Comparison of ENCODE assay signal across 34 cellular contexts in the genomic region with DNA sequence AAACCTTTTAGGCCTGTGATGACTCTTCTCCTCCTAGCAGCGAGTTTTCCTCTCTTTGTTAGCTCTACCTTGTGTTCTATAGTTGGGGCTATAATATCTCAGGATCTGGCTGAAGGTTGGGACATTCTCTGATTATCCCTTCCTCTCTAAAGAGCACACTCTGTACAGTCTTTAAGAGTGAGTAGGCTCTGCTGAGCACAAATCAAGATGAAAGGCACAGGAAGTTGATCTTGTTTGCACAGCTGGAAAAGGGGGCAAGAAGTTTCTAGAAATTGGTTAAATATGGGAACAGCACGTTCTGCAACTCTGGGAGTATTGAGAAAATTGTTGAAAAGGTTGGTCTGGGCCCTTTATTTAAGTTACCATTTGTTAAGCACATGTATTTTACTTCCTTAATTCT.
DNase-seq lines count a peak whose midpoint lies in the region; ATAC-seq and TF ChIP-seq lines count a peak whose summit lies in the region.
"Had no signal": no experiment of that assay in that cellular context is flagged by ENCODE, and none has a peak within 500 bp of the region (broad histone marks: within the 10 kb centered on the region; RNA-seq: fewer than 3 reads in every experiment).

No MANE protein-coding gene starts in this region.

- H3K27me3 ChIP-seq in SK-N-SH (ENCODE audit: insufficient read depth), result no peaks in the 10 kb centered on the region
- H3K27me3 ChIP-seq: dorsolateral prefrontal cortex, esophagus muscularis mucosa, gastroesophageal sphincter, neutrophil, sigmoid colon, transverse colon had no signal

- H3K9me3 ChIP-seq in SK-N-SH, result no peaks in the 10 kb centered on the region
- H3K9me3 ChIP-seq: Caco-2, esophagus muscularis mucosa, gastroesophageal sphincter, neutrophil, prostate gland, transverse colon had no signal

- peaks cover 7% of the 10 kb centered on the region for H3K9me3 Mint-ChIP-seq in activated naive CD8-positive, alpha-beta T cell treated with anti-CD3 and anti-CD28 coated beads, Interleukin-2, amount 50 U/mL, for 24 hours

- H3K4me3 ChIP-seq in SK-N-SH (ENCODE audit: low read depth in 2 of 2, low read length in 1 of 2), result no peak overlapping the region
- H3K4me3 ChIP-seq: dorsolateral prefrontal cortex, esophagus muscularis mucosa, gastroesophageal sphincter, prostate gland, sigmoid colon, transverse colon had no signal

- no peaks in the 10 kb centered on the region for H3K36me3 ChIP-seq in SK-N-SH (replicated peaks in 1 of 2; ENCODE audit: control insufficient read depth in 1 of 2, insufficient read depth in 2 of 2, low read length in 1 of 2)
- H3K36me3 ChIP-seq: esophagus muscularis mucosa, gastroesophageal sphincter, neutrophil, prostate gland, sigmoid colon, transverse colon had no signal

- 0 out of 2 replicates have a peak, but pooled peaks cover 3% of the 10 kb centered on the region for H3K9me2 ChIP-seq in SK-N-SH

- no peaks in the 10 kb centered on the region for H3K27me3 Mint-ChIP-seq in activated naive CD8-positive, alpha-beta T cell treated with anti-CD3 and anti-CD28 coated beads, Interleukin-2, amount 50 U/mL, for 24 hours
- H3K27me3 Mint-ChIP-seq: activated naive CD8-positive, alpha-beta T cell; activated T-cell treated with anti-CD3 and anti-CD28 coated beads, Interleukin-2, amount 50 U/mL, for 24 hours had no signal

- no peak for TF ChIP-seq CTCF in SK-N-SH (IDR thresholded peaks at IDR 0.05)

- DNase-seq in SK-N-SH (no peak), fibroblast of gingiva (ENCODE audit: low read depth) (peak; percentile 21), left kidney (ENCODE audit: low read depth, low spot score) (peak; percentile 31), amygdala (lab: John Stamatoyannopoulos, UW) (no peak)
- no peak for DNase-seq in activated naive CD8-positive, alpha-beta T cell treated with anti-CD3 and anti-CD28 coated beads, Interleukin-2, amount 50 U/mL, for 24 hours
- DNase-seq: activated CD4-positive, alpha-beta T cell treated with anti-CD3 and anti-CD28 coated beads, Interleukin-2, amount 50 U/mL, for 1 hour; activated effector memory CD4-positive, alpha-beta T cell treated with anti-CD3 and anti-CD28 coated beads, Interleukin-2, amount 50 U/mL, for 16 hours; activated T-cell treated with anti-CD3 and anti-CD28 coated beads, Interleukin-2, amount 50 U/mL, for 24 hours; Caco-2; cerebellar nuclear complex; DMS53; dorsolateral prefrontal cortex; hippocampal formation; left colon; mesenchymal stem cell; NCI-H2107; NCI-H446; NCI-H748 treated with DMSO at 0.1 percent for 48 hours; SIG-M5; sigmoid colon; transverse colon had no signal

- 58% methylated on average over 2 of the region's 2 CpGs for WGBS in SK-N-SH (ENCODE audit: low lambda C conversion rate)

- POLR2A ChIA-PET in SK-N-SH (lab: Yijun Ruan, JAX), result no interaction called here

- H2AFZ ChIP-seq in SK-N-SH (ENCODE audit: low read depth), result 0 out of 2 replicates have a peak overlapping the region, but pooled peaks have one; percentile 3

- no peak overlapping the region for H3K4me3 Mint-ChIP-seq in activated naive CD8-positive, alpha-beta T cell treated with anti-CD3 and anti-CD28 coated beads, Interleukin-2, amount 50 U/mL, for 24 hours
- H3K4me3 Mint-ChIP-seq: activated naive CD8-positive, alpha-beta T cell; activated T-cell treated with anti-CD3 and anti-CD28 coated beads, Interleukin-2, amount 50 U/mL, for 24 hours; CD14-positive monocyte; stimulated activated effector memory CD8-positive, alpha-beta T cell treated with anti-CD3 and anti-CD28 coated beads, Interleukin-12 subunit alpha, Interleukin-12 subunit beta, amount 100 ng/mL, for 72 hours; WTC11 had no signal

- CTCF ChIA-PET in SK-N-SH (lab: Yijun Ruan, JAX), result no interaction called here

- TF ChIP-seq RAD21 in SK-N-SH (IDR thresholded peaks at IDR 0.05; ENCODE audit: low read length), result no peak

- H3F3A ChIP-seq in SK-N-SH (replicated peaks; ENCODE audit: insufficient read depth), result no peaks in the 10 kb centered on the region

- no peaks in the 10 kb centered on the region for H4K20me1 ChIP-seq in SK-N-SH (ENCODE audit: insufficient read depth)

- no peak overlapping the region for H3K9ac ChIP-seq in SK-N-SH

- ATAC-seq in SK-N-SH treated with all-trans-retinoic acid at 6 μM for 48 hours (no peak), HG03045 (IDR thresholded peaks at IDR 0.05; ENCODE audit: unreplicated experiment) (no peak), GM21576 (IDR thresholded peaks at IDR 0.05; ENCODE audit: unreplicated experiment) (no peak)
- ATAC-seq in activated naive CD8-positive, alpha-beta T cell treated with anti-CD3 and anti-CD28 coated beads, Interleukin-2, amount 50 U/mL, for 24 hours, result no peak
- ATAC-seq: gastroesophageal sphincter; HCT116; left colon; stimulated activated effector memory CD8-positive, alpha-beta T cell treated with anti-CD3 and anti-CD28 coated beads, Interleukin-12 subunit alpha, Interleukin-12 subunit beta, amount 100 ng/mL, for 72 hours; WTC11 had no signal

- no peak overlapping the region for H3K4me2 ChIP-seq in SK-N-SH

- no peak overlapping the region; a peak in 1 of 4 replicates for H3K27ac ChIP-seq in SK-N-SH (ENCODE audit: low read depth in 2 of 2, low read length in 1 of 2)
- H3K27ac ChIP-seq: 22Rv1, esophagus muscularis mucosa, gastroesophageal sphincter, neutrophil, prostate gland, sigmoid colon, transverse colon had no signal

- no peak overlapping the region for H3K27ac Mint-ChIP-seq in activated naive CD8-positive, alpha-beta T cell treated with anti-CD3 and anti-CD28 coated beads, Interleukin-2, amount 50 U/mL, for 24 hours
- H3K27ac Mint-ChIP-seq: activated naive CD8-positive, alpha-beta T cell; activated T-cell treated with anti-CD3 and anti-CD28 coated beads, Interleukin-2, amount 50 U/mL, for 24 hours; CD14-positive monocyte; stimulated activated effector memory CD8-positive, alpha-beta T cell treated with anti-CD3 and anti-CD28 coated beads, Interleukin-12 subunit alpha, Interleukin-12 subunit beta, amount 100 ng/mL, for 72 hours; WTC11 had no signal

- no peak for TF ChIP-seq EP300 in SK-N-SH (IDR thresholded peaks at IDR 0.05; ENCODE audit: borderline replicate concordance in 1 of 2, low read depth in 1 of 2, low read length in 1 of 2)

- H3K79me2 ChIP-seq in SK-N-SH (ENCODE audit: insufficient read depth), result no peaks in the 10 kb centered on the region

- H3K36me3 Mint-ChIP-seq in activated naive CD8-positive, alpha-beta T cell treated with anti-CD3 and anti-CD28 coated beads, Interleukin-2, amount 50 U/mL, for 24 hours (ENCODE audit: low read depth), result no peaks in the 10 kb centered on the region
- H3K36me3 Mint-ChIP-seq: activated naive CD8-positive, alpha-beta T cell; CD14-positive monocyte; stimulated activated effector memory CD8-positive, alpha-beta T cell treated with anti-CD3 and anti-CD28 coated beads, Interleukin-12 subunit alpha, Interleukin-12 subunit beta, amount 100 ng/mL, for 72 hours; WTC11 had no signal

- H3K4me1 Mint-ChIP-seq in activated naive CD8-positive, alpha-beta T cell treated with anti-CD3 and anti-CD28 coated beads, Interleukin-2, amount 50 U/mL, for 24 hours, result no peaks in the 10 kb centered on the region
- H3K4me1 Mint-ChIP-seq: CD14-positive monocyte; stimulated activated effector memory CD8-positive, alpha-beta T cell treated with anti-CD3 and anti-CD28 coated beads, Interleukin-12 subunit alpha, Interleukin-12 subunit beta, amount 100 ng/mL, for 72 hours; WTC11 had no signal

- H3K4me1 ChIP-seq in SK-N-SH (ENCODE audit: control insufficient read depth in 1 of 2, insufficient read depth in 2 of 2, low read depth in 1 of 2, low read length in 1 of 2), result peaks cover 0 to 5% of the 10 kb centered on the region in 2 experiments; a peak in 1 of 4 replicates
- H3K4me1 ChIP-seq: Caco-2, gastroesophageal sphincter, prostate gland, transverse colon had no signal

TF ChIP-seq in SK-N-SH, 30 proteins besides CTCF, POLR2A, EP300 and RAD21 (continues in another document):
- TF ChIP-seq YY1 (IDR thresholded peaks at IDR 0.05; ENCODE audit: low read depth) (no peak), JUND (IDR thresholded peaks at IDR 0.05) (no peak), RFX5 (IDR thresholded peaks at IDR 0.05; ENCODE audit: low read length) (no peak), EZH2phosphoT487 (IDR thresholded peaks at IDR 0.05; ENCODE audit: borderline replicate concordance, low read depth) (no peak)
- TF ChIP-seq, protein P1, sequence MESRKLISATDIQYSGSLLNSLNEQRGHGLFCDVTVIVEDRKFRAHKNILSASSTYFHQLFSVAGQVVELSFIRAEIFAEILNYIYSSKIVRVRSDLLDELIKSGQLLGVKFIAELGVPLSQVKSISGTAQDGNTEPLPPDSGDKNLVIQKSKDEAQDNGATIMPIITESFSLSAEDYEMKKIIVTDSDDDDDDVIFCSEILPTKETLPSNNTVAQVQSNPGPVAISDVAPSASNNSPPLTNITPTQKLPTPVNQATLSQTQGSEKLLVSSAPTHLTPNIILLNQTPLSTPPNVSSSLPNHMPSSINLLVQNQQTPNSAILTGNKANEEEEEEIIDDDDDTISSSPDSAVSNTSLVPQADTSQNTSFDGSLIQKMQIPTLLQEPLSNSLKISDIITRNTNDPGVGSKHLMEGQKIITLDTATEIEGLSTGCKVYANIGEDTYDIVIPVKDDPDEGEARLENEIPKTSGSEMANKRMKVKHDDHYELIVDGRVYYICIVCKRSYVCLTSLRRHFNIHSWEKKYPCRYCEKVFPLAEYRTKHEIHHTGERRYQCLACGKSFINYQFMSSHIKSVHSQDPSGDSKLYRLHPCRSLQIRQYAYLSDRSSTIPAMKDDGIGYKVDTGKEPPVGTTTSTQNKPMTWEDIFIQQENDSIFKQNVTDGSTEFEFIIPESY (IDR thresholded peaks at IDR 0.05; ENCODE audit: borderline replicate concordance, low read depth), result no peak

Comparison
In these comparisons a context has a peak if more than half of its experiments do, and no peak if none do; other contexts are left out.
1. DNase-seq: peak in fibroblast of gingiva (single experiment) and left kidney (single experiment); none in SK-N-SH (single experiment), activated naive CD8-positive, alpha-beta T cell treated with anti-CD3 and anti-CD28 coated beads, Interleukin-2, amount 50 U/mL, for 24 hours (single experiment) and amygdala (0 of 56).